ENCODE assay signal across 18 cellular contexts in the genomic region with DNA sequence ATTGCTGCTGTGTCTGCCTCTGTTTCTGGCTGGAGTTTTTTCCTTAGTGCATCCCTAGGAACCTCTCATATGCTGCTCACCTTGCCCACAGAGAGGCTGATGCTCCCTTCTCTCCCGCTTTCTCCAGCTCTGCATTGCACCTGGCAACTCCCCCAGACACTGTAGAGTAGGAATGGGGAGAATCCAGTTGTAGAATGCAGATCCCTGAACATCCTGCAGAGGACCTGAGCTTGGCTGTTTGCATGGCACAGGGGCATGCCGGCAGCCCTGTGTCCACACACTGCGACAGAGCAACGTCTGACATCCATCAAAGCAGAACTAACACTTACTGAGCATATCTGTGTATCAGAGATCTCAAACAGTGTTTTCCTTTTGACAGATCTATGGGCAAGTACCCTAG. TPM values are rescaled to one million over a fixed set of nuclear protein-coding genes. Genes with fewer than 3 reads are reported as not detected.
A peak's percentile ranks its signal among the peaks of the same experiment; 100 is the strongest.
DNase-seq lines count a peak whose midpoint lies in the region; ATAC-seq, FAIRE-seq and TF ChIP-seq lines count a peak whose summit lies in the region.
"Had no signal": no experiment of that assay in that cellular context is flagged by ENCODE, and none has a peak within 500 bp of the region (broad histone marks: within the 10 kb centered on the region; RNA-seq: fewer than 3 reads in every experiment).

No MANE protein-coding gene starts in this region.

- H3K27ac ChIP-seq in A549 (no peak overlapping the region), A673 (ENCODE audit: low read depth, low read length, poor library complexity, severe bottlenecking) (peak overlapping the region; percentile 21), neuronal stem cell (replicated peaks; ENCODE audit: low read length) (no peak overlapping the region)
- H3K27ac ChIP-seq: SJSA1 had no signal

- H3K4me2 ChIP-seq in A549 (no peak overlapping the region), neuronal stem cell (ENCODE audit: insufficient read depth, low read length, poor library complexity, severe bottlenecking) (no peak overlapping the region)

- 79% methylated on average over 4 of the region's 4 CpGs for WGBS in A549 (ENCODE audit: missing lambda C conversion rate)
- no CpG with 5 or more reads among the region's 4 CpGs for WGBS in neuronal stem cell (ENCODE audit: extremely low coverage in 2 of 2, insufficient read length in 2 of 2, insufficient replicate concordance in 1 of 2), 2 donors

- CTCF ChIA-PET in A549 (lab: Yijun Ruan, JAX) (interaction anchor here (1.5 kb wide), 1 partner anchor 9 kb away, joined by 3 read pairs; no protein-coding TSS in a partner anchor), A673 (lab: Charles Lee) (no interaction called here), WTC11 (lab: Charles Lee) (interaction anchor here (1.1 to 2.6 kb wide), 4 partner anchors 14 to 423 kb away, joined by 3 to 13 read pairs (median 3); no protein-coding TSS in a partner anchor)

- H3K9me3 Mint-ChIP-seq in WTC11, result no peaks in the 10 kb centered on the region

- H3K9ac ChIP-seq in neuronal stem cell (ENCODE audit: low read depth, low read length, poor library complexity), result no peak overlapping the region

- no peak for TF ChIP-seq POLR2A in A549 (IDR thresholded peaks at IDR 0.05; ENCODE audit: low read length)

- DNase-seq in A549 (ENCODE audit: low read depth in 1 of 2, low spot score in 1 of 2), result no peak
- DNase-seq in A673 (ENCODE audit: low spot score), result no peak
- DNase-seq in WTC11 (ENCODE audit: low spot score), result peak; percentile 11
- DNase-seq in left lobe of liver (ENCODE audit: low spot score), result no peak
- no peak for DNase-seq in neuronal stem cell (ENCODE audit: low spot score)
- DNase-seq in posterior vena cava (ENCODE audit: low spot score), result no peak
- no peak for DNase-seq in DMS79 treated with DMSO at 0.1 percent for 48 hours (lab: John Stamatoyannopoulos, UW)
- DNase-seq: Caco-2; CD4-positive, CD25-positive, alpha-beta regulatory T cell; KBM-7; NCI-H1105 treated with DMSO at 0.1 percent for 48 hours; NCI-H1694; NCI-H510A treated with DMSO at 0.1 percent for 48 hours; PC-3; RPMI8226 had no signal

- H3K4ac ChIP-seq in neuronal stem cell (ENCODE audit: low read length), result no peak overlapping the region

- H3K36me3 Mint-ChIP-seq in WTC11, result no peaks in the 10 kb centered on the region

- no peak for FAIRE-seq in A549 (lab: Jason Lieb, UNC)
- FAIRE-seq: GM12891, GM19239 had no signal

- H3K4me3 ChIP-seq in A549 (no peak overlapping the region), A673 (ENCODE audit: low read depth, low read length, poor library complexity, severe bottlenecking) (no peak overlapping the region), neuronal stem cell (ENCODE audit: low read length in 2 of 2) (no peak overlapping the region)
- H3K4me3 ChIP-seq: SJSA1 had no signal

- TF ChIP-seq CTCF in A549 (IDR thresholded peaks at IDR 0.05), result no peak
- peak; percentile 19; the same call in 1 of the 2 replicates for TF ChIP-seq CTCF in A673 (conservative IDR thresholded peaks at IDR 0.05; ENCODE audit: low read depth, low read length)
- TF ChIP-seq CTCF in WTC11 (IDR thresholded peaks at IDR 0.05), result no peak

- no peak for TF ChIP-seq RAD21 in A549 (conservative IDR thresholded peaks at IDR 0.05 in 1 of 2, IDR thresholded peaks at IDR 0.05 in 1 of 2)

- H3K27me3 ChIP-seq in A673 (replicated peaks; ENCODE audit: insufficient read depth, low read depth, low read length, poor library complexity) (no peaks in the 10 kb centered on the region), neuronal stem cell (ENCODE audit: control insufficient read depth in 3 of 3, insufficient read depth in 3 of 3, low read depth in 1 of 3, low read length in 3 of 3) (no peaks in the 10 kb centered on the region)
- H3K27me3 ChIP-seq: SJSA1 had no signal

- H2BK12ac ChIP-seq in neuronal stem cell (ENCODE audit: low read length), result no peak overlapping the region

- no peak overlapping the region for H3K14ac ChIP-seq in neuronal stem cell (ENCODE audit: low read length)

- H3K4me1 Mint-ChIP-seq in WTC11, result 0 out of 2 replicates have a peak, but pooled peaks cover 4% of the 10 kb centered on the region
- H3K4me1 Mint-ChIP-seq: CD4-positive, CD25-positive, alpha-beta regulatory T cell had no signal

- H3K4me1 ChIP-seq in A549, result no peaks in the 10 kb centered on the region
- peaks cover 28% of the 10 kb centered on the region for H3K4me1 ChIP-seq in A673 (ENCODE audit: insufficient read depth, low read length, poor library complexity, severe bottlenecking)
- H3K4me1 ChIP-seq in neuronal stem cell (ENCODE audit: control insufficient read depth in 2 of 2, insufficient read depth in 1 of 2, low read depth in 1 of 2, low read length in 2 of 2), result no peaks in the 10 kb centered on the region

- no peak overlapping the region for H2AFZ ChIP-seq in neuronal stem cell (ENCODE audit: low read length)

- no peak overlapping the region for H2BK120ac ChIP-seq in neuronal stem cell (ENCODE audit: low read depth, low read length)

- H3K18ac ChIP-seq in neuronal stem cell (ENCODE audit: low read length), result no peak overlapping the region

- no peaks in the 10 kb centered on the region for H3K27me3 Mint-ChIP-seq in WTC11 (ENCODE audit: low read depth)
- H3K27me3 Mint-ChIP-seq: CD4-positive, CD25-positive, alpha-beta regulatory T cell had no signal

- no peak for TF ChIP-seq EP300 in A549 (IDR thresholded peaks at IDR 0.05)

- no TSS peak for BruUV-seq in A673 (replicated peaks; lab: Mats Ljungman, UMichigan)

- H4K8ac ChIP-seq in neuronal stem cell (ENCODE audit: low read depth, low read length), result no peak overlapping the region

- no peak overlapping the region for H3K4me3 Mint-ChIP-seq in WTC11
- H3K4me3 Mint-ChIP-seq: CD4-positive, CD25-positive, alpha-beta regulatory T cell had no signal

- POLR2A ChIA-PET in A549 (lab: Yijun Ruan, JAX) (no interaction called here), A673 (lab: Charles Lee; ENCODE audit: low non-redundant PET) (no interaction called here), WTC11 (lab: Charles Lee) (interaction anchor here (0.7 kb wide), 1 partner anchor 11 kb away, joined by 3 read pairs; no protein-coding TSS in a partner anchor)

- H3K36me3 ChIP-seq in A673 (ENCODE audit: insufficient read depth, low read length, poor library complexity, severe bottlenecking) (no peaks in the 10 kb centered on the region), neuronal stem cell (replicated peaks in 1 of 2; ENCODE audit: control insufficient read depth in 2 of 2, insufficient read depth in 2 of 2, low read length in 2 of 2) (peaks cover 2 to 22% of the 10 kb centered on the region in 2 donors)

- peak overlapping the region; percentile 59 for H3K27ac Mint-ChIP-seq in WTC11

- H3K9me3 ChIP-seq in A549, result no peaks in the 10 kb centered on the region
- H3K9me3 ChIP-seq in A673 (ENCODE audit: low read depth, low read length, poor library complexity, severe bottlenecking), result no peaks in the 10 kb centered on the region
- no peaks in the 10 kb centered on the region for H3K9me3 ChIP-seq in neuronal stem cell (replicated peaks in 1 of 2; ENCODE audit: control insufficient read depth in 2 of 2, insufficient read depth in 1 of 2, low read depth in 1 of 2, low read length in 2 of 2)
- H3K9me3 ChIP-seq: Caco-2, SJSA1 had no signal

- no peaks in the 10 kb centered on the region for H3K79me1 ChIP-seq in neuronal stem cell (ENCODE audit: low read depth, low read length)

- H2AK5ac ChIP-seq in neuronal stem cell (ENCODE audit: low read depth, low read length), result no peak overlapping the region

- intact Hi-C loops in A673 (cut with micrococcal nuclease; ENCODE audit: unreplicated experiment), result no loop called here
- intact Hi-C loops in posterior vena cava (cut with DNase I), result no loop called here

- H4K91ac ChIP-seq in neuronal stem cell (ENCODE audit: low read depth, low read length, poor library complexity), result no peak overlapping the region

- ATAC-seq in A549 (peak; percentile 62 to 70; a peak in 5 of 6 replicates), WTC11 (peak; percentile 84), left lobe of liver (peak; percentile 43)
- ATAC-seq: PC-3 had no signal

- no peak overlapping the region for H2BK15ac ChIP-seq in neuronal stem cell (ENCODE audit: low read length)

- H2BK5ac ChIP-seq in neuronal stem cell (ENCODE audit: low read length), result no peak overlapping the region

- H3K23ac ChIP-seq in neuronal stem cell (ENCODE audit: low read depth, low read length, poor library complexity), result no peak overlapping the region

TF ChIP-seq in A549, 52 proteins besides CTCF, POLR2A, EP300 and RAD21:
- no peak for TF ChIP-seq NPAS2 (CRISPR knock-in tag; IDR thresholded peaks at IDR 0.05; ENCODE audit: borderline replicate concordance)

TF ChIP-seq in WTC11, 78 proteins besides CTCF, POLR2A, EP300 and RAD21 (continues in another document):
- TF ChIP-seq, protein P1, sequence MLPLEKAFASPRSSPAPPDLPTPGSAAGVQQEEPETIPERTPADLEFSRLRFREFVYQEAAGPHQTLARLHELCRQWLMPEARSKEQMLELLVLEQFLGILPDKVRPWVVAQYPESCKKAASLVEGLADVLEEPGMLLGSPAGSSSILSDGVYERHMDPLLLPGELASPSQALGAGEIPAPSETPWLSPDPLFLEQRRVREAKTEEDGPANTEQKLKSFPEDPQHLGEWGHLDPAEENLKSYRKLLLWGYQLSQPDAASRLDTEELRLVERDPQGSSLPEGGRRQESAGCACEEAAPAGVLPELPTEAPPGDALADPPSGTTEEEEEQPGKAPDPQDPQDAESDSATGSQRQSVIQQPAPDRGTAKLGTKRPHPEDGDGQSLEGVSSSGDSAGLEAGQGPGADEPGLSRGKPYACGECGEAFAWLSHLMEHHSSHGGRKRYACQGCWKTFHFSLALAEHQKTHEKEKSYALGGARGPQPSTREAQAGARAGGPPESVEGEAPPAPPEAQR (CRISPR knock-in tag; IDR thresholded peaks at IDR 0.05), result no peak
- TF ChIP-seq, protein P2, sequence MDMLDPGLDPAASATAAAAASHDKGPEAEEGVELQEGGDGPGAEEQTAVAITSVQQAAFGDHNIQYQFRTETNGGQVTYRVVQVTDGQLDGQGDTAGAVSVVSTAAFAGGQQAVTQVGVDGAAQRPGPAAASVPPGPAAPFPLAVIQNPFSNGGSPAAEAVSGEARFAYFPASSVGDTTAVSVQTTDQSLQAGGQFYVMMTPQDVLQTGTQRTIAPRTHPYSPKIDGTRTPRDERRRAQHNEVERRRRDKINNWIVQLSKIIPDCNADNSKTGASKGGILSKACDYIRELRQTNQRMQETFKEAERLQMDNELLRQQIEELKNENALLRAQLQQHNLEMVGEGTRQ (CRISPR knock-in tag; IDR thresholded peaks at IDR 0.05), result no peak
- no peak for TF ChIP-seq ZBTB21 (CRISPR knock-in tag; IDR thresholded peaks at IDR 0.05; ENCODE audit: borderline replicate concordance)
- TF ChIP-seq ESRRA (CRISPR knock-in tag; IDR thresholded peaks at IDR 0.05; ENCODE audit: borderline replicate concordance), result no peak

RNA-seq across cellular contexts. Expression of a gene that starts 19.8 kb away (rescaled TPM):
- 13.4 and 16.2 TPM in 2 replicates for polyA plus RNA-seq in A549 (2011; rRNA removed)
- polyA plus RNA-seq in A549 (2012; cell fraction: cytosol; rRNA removed), result 3.5 TPM in 2 replicates
- polyA plus RNA-seq in A549 (2012; cell fraction: nucleus; rRNA removed), result 1.3 and 2.9 TPM in 2 replicates
- polyA plus RNA-seq in A549 (2017; fragmentation: RNase III; extraction: RNeasy Plus Mini Kit Qiagen cat#74134 plus additional on column Dnase treatment), result 9.4 to 12.5 TPM (median 10.9 TPM) in 3 replicates
- 1.9 and 3.4 TPM in 2 replicates for polyA minus RNA-seq in A549 (2011; rRNA and poly(A)+ RNA removed)
- 1.6 and 1.7 TPM in 2 replicates for total RNA-seq in A673 (2021)
- 0.50 to 0.78 TPM (median 0.69 TPM) in 3 replicates for total RNA-seq in WTC11 (2021)
- 23.9 TPM for total RNA-seq in left lobe of liver
- polyA plus RNA-seq in neuronal stem cell (2013, experiment 1 of 2), result 2.8 TPM
- 2.6 TPM for polyA plus RNA-seq in neuronal stem cell (2013, experiment 2 of 2)
- total RNA-seq in posterior vena cava, result 1 to 10 TPM; 4.0 to 5.2 TPM
